Comparison of ENCODE assay signal across 1 cellular context in genomic region chr10:62244785-62245595, GRCh38.
TF ChIP-seq lines count a peak whose summit lies in the region.

No MANE protein-coding gene starts in this region.

TF ChIP-seq in H1, 55 proteins besides CTCF, POLR2A, EP300 and RAD21 (continued from another document):
- TF ChIP-seq USF2 (IDR thresholded peaks at IDR 0.05; ENCODE audit: low read length), result no peak
- no peak for TF ChIP-seq HDAC6 (IDR thresholded peaks at IDR 0.05; ENCODE audit: low read depth, low read length)
- TF ChIP-seq EZH2 (IDR thresholded peaks at IDR 0.05; ENCODE audit: low read depth, low read length, severe bottlenecking), result no peak
- no peak for TF ChIP-seq SAP30 (IDR thresholded peaks at IDR 0.05; ENCODE audit: insufficient read depth, insufficient replicate concordance, low read length)
- TF ChIP-seq SIN3A (conservative IDR thresholded peaks at IDR 0.05 in 1 of 2, IDR thresholded peaks at IDR 0.05 in 1 of 2; ENCODE audit: low read depth in 1 of 2, low read length in 2 of 2), result no peak
- no peak for TF ChIP-seq SP4 (IDR thresholded peaks at IDR 0.05; ENCODE audit: low read length)
- TF ChIP-seq CBX8 (IDR thresholded peaks at IDR 0.05; ENCODE audit: borderline replicate concordance, low read depth, low read length), result no peak
- no peak for TF ChIP-seq EGR1 (IDR thresholded peaks at IDR 0.05; ENCODE audit: borderline replicate concordance, low read depth, low read length)
- no peak for TF ChIP-seq MAFK (IDR thresholded peaks at IDR 0.05; ENCODE audit: low read depth, low read length)
- TF ChIP-seq CHD7 (IDR thresholded peaks at IDR 0.05; ENCODE audit: insufficient replicate concordance, low read length), result no peak
- no peak for TF ChIP-seq MAX (IDR thresholded peaks at IDR 0.05)
